2 cellular contexts compared by ENCODE assay signal in genomic region chr2:86882865-86883264, GRCh38. TPM values are rescaled to one million over a fixed set of nuclear protein-coding genes. Genes with fewer than 3 reads are reported as not detected.
"Had no signal": no experiment of that assay in that cellular context is flagged by ENCODE, and none has a peak within 500 bp of the region (broad histone marks: within the 10 kb centered on the region; RNA-seq: fewer than 3 reads in every experiment).

No MANE protein-coding gene starts in this region.

RNA-seq across cellular contexts. Expression of gene CD8B, which starts 21.2 kb away (rescaled TPM):
- total RNA-seq: G401 had no signal
- polyA plus RNA-seq: GM12878 had no signal

RNA-seq across cellular contexts. Expression of gene RGPD1, which starts 59.1 kb away (rescaled TPM):
- total RNA-seq: G401 had no signal
